Comparison of ENCODE assay signal across 25 cellular contexts in genomic region chr9:133107961-133108793, GRCh38. TPM values are rescaled to one million over a fixed set of nuclear protein-coding genes. Genes with fewer than 3 reads are reported as not detected.
DNase-seq lines count a peak whose midpoint lies in the region; ATAC-seq, FAIRE-seq and TF ChIP-seq lines count a peak whose summit lies in the region.
"Had no signal": no experiment of that assay in that cellular context is flagged by ENCODE, and none has a peak within 500 bp of the region (broad histone marks: within the 10 kb centered on the region; RNA-seq: fewer than 3 reads in every experiment).

No MANE protein-coding gene starts in this region.

- H3K9me3 Mint-ChIP-seq in activated T-cell treated with anti-CD3 and anti-CD28 coated beads, Interleukin-2, amount 50 U/mL, for 24 hours, result no peaks in the 10 kb centered on the region
- H3K9me3 Mint-ChIP-seq in activated T-cell treated with anti-CD3 and anti-CD28 coated beads, Interleukin-2, amount 50 U/mL, for 72 hours, result no peaks in the 10 kb centered on the region
- H3K9me3 Mint-ChIP-seq in activated CD8-positive, alpha-beta memory T cell treated with anti-CD3 and anti-CD28 coated beads, Interleukin-2, amount 10 ng/mL, durations not matched to agents 7 days and 5 days (ENCODE audit: low read depth), result no peaks in the 10 kb centered on the region
- H3K9me3 Mint-ChIP-seq: activated CD4-positive, alpha-beta memory T cell treated with anti-CD3 and anti-CD28 coated beads, Interleukin-2, amount 10 ng/mL, durations not matched to agents 7 days and 5 days; activated naive CD8-positive, alpha-beta T cell treated with anti-CD3 and anti-CD28 coated beads, Interleukin-2, amount 50 U/mL, for 24 hours; activated T-helper 1 cell treated with anti-CD3 and anti-CD28 coated beads, Interleukin-12 subunit alpha, Interleukin-12 subunit beta, Interleukin-2, Interleukin-4 antibody, amounts not matched to agents 30 ng/mL and 10 ng/mL and 1 ng/mL, durations not matched to agents 14 hours and 24 hours and 36 hours; stimulated activated naive CD8-positive, alpha-beta T cell treated with anti-CD3 and anti-CD28 coated beads, Interleukin-15, amount 100 ng/mL, for 72 hours had no signal

- H3K4me1 Mint-ChIP-seq in activated T-cell treated with anti-CD3 and anti-CD28 coated beads, Interleukin-2, amount 50 U/mL, for 24 hours (ENCODE audit: low read depth), result peaks cover 13% of the 10 kb centered on the region
- H3K4me1 Mint-ChIP-seq in activated T-cell treated with anti-CD3 and anti-CD28 coated beads, Interleukin-2, amount 50 U/mL, for 72 hours (ENCODE audit: low read depth), result peaks cover 10% of the 10 kb centered on the region
- peaks cover 18% of the 10 kb centered on the region for H3K4me1 Mint-ChIP-seq in T-helper 17 cell
- peaks cover 10% of the 10 kb centered on the region for H3K4me1 Mint-ChIP-seq in activated CD8-positive, alpha-beta memory T cell treated with anti-CD3 and anti-CD28 coated beads, Interleukin-2, amount 10 ng/mL, durations not matched to agents 7 days and 5 days

- intact Hi-C loops in kidney (cut with DNase I), result no loop called here
- intact Hi-C loops in spleen (cut with DNase I; ENCODE audit: low total_unique reads), result no loop called here

- TF ChIP-seq CTCF in kidney (IDR thresholded peaks at IDR 0.05; ENCODE audit: borderline replicate concordance, extremely low read depth, insufficient read depth) (no peak), spleen (IDR thresholded peaks at IDR 0.05 in 8 of 11, conservative IDR thresholded peaks at IDR 0.05 in 3 of 11) (no peak)

- H3K4me3 Mint-ChIP-seq in activated T-cell treated with anti-CD3 and anti-CD28 coated beads, Interleukin-2, amount 50 U/mL, for 24 hours, result no peak overlapping the region
- H3K4me3 Mint-ChIP-seq in activated T-cell treated with anti-CD3 and anti-CD28 coated beads, Interleukin-2, amount 50 U/mL, for 72 hours, result no peak overlapping the region
- peak overlapping the region; percentile 56 for H3K4me3 Mint-ChIP-seq in T-helper 17 cell
- H3K4me3 Mint-ChIP-seq in activated CD8-positive, alpha-beta memory T cell treated with anti-CD3 and anti-CD28 coated beads, Interleukin-2, amount 10 ng/mL, durations not matched to agents 7 days and 5 days, result no peak overlapping the region
- H3K4me3 Mint-ChIP-seq: activated CD4-positive, alpha-beta memory T cell treated with anti-CD3 and anti-CD28 coated beads, Interleukin-2, amount 10 ng/mL, durations not matched to agents 7 days and 5 days; activated naive CD8-positive, alpha-beta T cell treated with anti-CD3 and anti-CD28 coated beads, Interleukin-2, amount 50 U/mL, for 24 hours; activated T-helper 1 cell treated with anti-CD3 and anti-CD28 coated beads, Interleukin-12 subunit alpha, Interleukin-12 subunit beta, Interleukin-2, Interleukin-4 antibody, amounts not matched to agents 30 ng/mL and 10 ng/mL and 1 ng/mL, durations not matched to agents 14 hours and 24 hours and 36 hours; stimulated activated naive CD8-positive, alpha-beta T cell treated with anti-CD3 and anti-CD28 coated beads, Interleukin-15, amount 100 ng/mL, for 72 hours had no signal

- no peak for DNase-seq in activated T-cell treated with anti-CD3 and anti-CD28 coated beads, Interleukin-2, amount 50 U/mL, for 24 hours
- no peak for DNase-seq in activated T-cell treated with anti-CD3 and anti-CD28 coated beads, Interleukin-2, amount 50 U/mL, for 72 hours
- DNase-seq in T-helper 17 cell (no peak), kidney (peak; percentile 68), spleen (peak; percentile 48)
- no peak for DNase-seq in activated CD8-positive, alpha-beta memory T cell treated with anti-CD3 and anti-CD28 coated beads, Interleukin-2, amount 10 ng/mL, durations not matched to agents 7 days and 5 days
- DNase-seq in activated CD4-positive, alpha-beta T cell treated with anti-CD3 and anti-CD28 coated beads, Interleukin-2, amount 50 U/mL, for 48 hours, result no peak
- DNase-seq: activated CD4-positive, alpha-beta memory T cell treated with anti-CD3 and anti-CD28 coated beads, Interleukin-2, amount 10 ng/mL, durations not matched to agents 7 days and 5 days; activated naive CD8-positive, alpha-beta T cell treated with anti-CD3 and anti-CD28 coated beads, Interleukin-2, amount 50 U/mL, for 24 hours; GOT3; Karpas-422; NCI-H1048; NCI-H526; SIG-M5; stimulated activated CD4-positive, alpha-beta T cell treated with anti-CD3 and anti-CD28 coated beads, Interleukin-2, amount 100 ng/mL, for 24 hours; stimulated activated naive CD8-positive, alpha-beta T cell treated with anti-CD3 and anti-CD28 coated beads, Interleukin-15, amount 100 ng/mL, for 72 hours; WERI-Rb-1 had no signal

- H3K4me1 ChIP-seq in kidney (ENCODE audit: control insufficient read depth in 1 of 2, insufficient read depth in 1 of 2, low read depth in 1 of 2, low read length in 2 of 2) (peaks cover 6 to 9% of the 10 kb centered on the region in 2 donors), spleen (peaks cover 10 to 34% (median 21%) of the 10 kb centered on the region in 6 donors)

- ATAC-seq in activated T-cell treated with anti-CD3 and anti-CD28 coated beads, Interleukin-2, amount 50 U/mL, for 72 hours (replicated peaks in 1 of 2), result no peak
- ATAC-seq in T-helper 17 cell (no peak), GM21526 (IDR thresholded peaks at IDR 0.05; ENCODE audit: low FRiP score, unreplicated experiment) (no peak)
- no peak for ATAC-seq in activated CD8-positive, alpha-beta memory T cell treated with anti-CD3 and anti-CD28 coated beads, Interleukin-2, amount 10 ng/mL, durations not matched to agents 7 days and 5 days
- ATAC-seq: activated naive CD8-positive, alpha-beta T cell treated with anti-CD3 and anti-CD28 coated beads, Interleukin-2, amount 50 U/mL, for 24 hours; esophagus mucosa; gastroesophageal sphincter; left lobe of liver; stimulated activated naive CD8-positive, alpha-beta T cell treated with anti-CD3 and anti-CD28 coated beads, Interleukin-15, amount 100 ng/mL, for 72 hours had no signal

- no peak for FAIRE-seq in kidney (lab: Jason Lieb, UNC)
- FAIRE-seq: urothelium cell line had no signal

- peaks cover 81% of the 10 kb centered on the region for H3K36me3 Mint-ChIP-seq in activated T-cell treated with anti-CD3 and anti-CD28 coated beads, Interleukin-2, amount 50 U/mL, for 24 hours (ENCODE audit: low read depth)
- peaks cover 4 to 12% of the 10 kb centered on the region in 2 donors for H3K36me3 Mint-ChIP-seq in activated T-cell treated with anti-CD3 and anti-CD28 coated beads, Interleukin-2, amount 50 U/mL, for 72 hours (ENCODE audit: insufficient read depth in 2 of 2)
- peaks cover 7% of the 10 kb centered on the region for H3K36me3 Mint-ChIP-seq in T-helper 17 cell (ENCODE audit: low read depth)
- peaks cover 24% of the 10 kb centered on the region for H3K36me3 Mint-ChIP-seq in activated CD8-positive, alpha-beta memory T cell treated with anti-CD3 and anti-CD28 coated beads, Interleukin-2, amount 10 ng/mL, durations not matched to agents 7 days and 5 days

- no peak for TF ChIP-seq POLR2A in spleen (IDR thresholded peaks at IDR 0.05)

- WGBS in spleen, 5 donors, result 91 to 98% (median 97%) methylated on average over 15 to 18 of the region's 18 CpGs

- H3K4me3 ChIP-seq in kidney (ENCODE audit: low read length in 2 of 2) (no peak overlapping the region), spleen (no peak overlapping the region)
- H3K4me3 ChIP-seq: breast epithelium, gastroesophageal sphincter had no signal

- H3K9me3 ChIP-seq in T-helper 17 cell (ENCODE audit: control insufficient read depth, low read length, poor library complexity, severe bottlenecking), result no peaks in the 10 kb centered on the region
- H3K9me3 ChIP-seq in kidney (ENCODE audit: control insufficient read depth in 1 of 2, low read length in 2 of 2), result no peaks in the 10 kb centered on the region
- no peaks in the 10 kb centered on the region for H3K9me3 ChIP-seq in spleen
- H3K9me3 ChIP-seq: BE2C, breast epithelium, gastroesophageal sphincter had no signal

- no peak overlapping the region for H3K9ac ChIP-seq in kidney (ENCODE audit: low read length in 2 of 2)

- H3K36me3 ChIP-seq in kidney (ENCODE audit: control insufficient read depth in 1 of 2, insufficient read depth in 2 of 2, low read length in 2 of 2) (peaks cover 15 to 30% of the 10 kb centered on the region in 2 donors), spleen (peaks cover 14 to 89% (median 78%) of the 10 kb centered on the region in 6 donors)

- CTCF ChIA-PET in activated CD8-positive, alpha-beta memory T cell treated with anti-CD3 and anti-CD28 coated beads, Interleukin-2, amount 10 ng/mL, durations not matched to agents 7 days and 5 days (lab: Charles Lee), result interaction anchor here (0.6 to 25.4 kb wide), 4 partner anchors 12 to 62 kb away, joined by 3 to 505 read pairs (median 4); no protein-coding TSS in a partner anchor

- H3K27me3 Mint-ChIP-seq in activated T-cell treated with anti-CD3 and anti-CD28 coated beads, Interleukin-2, amount 50 U/mL, for 24 hours, result no peaks in the 10 kb centered on the region
- H3K27me3 Mint-ChIP-seq in activated T-cell treated with anti-CD3 and anti-CD28 coated beads, Interleukin-2, amount 50 U/mL, for 72 hours (ENCODE audit: low read depth), result no peaks in the 10 kb centered on the region
- H3K27me3 Mint-ChIP-seq in T-helper 17 cell, result no peaks in the 10 kb centered on the region
- H3K27me3 Mint-ChIP-seq in activated CD8-positive, alpha-beta memory T cell treated with anti-CD3 and anti-CD28 coated beads, Interleukin-2, amount 10 ng/mL, durations not matched to agents 7 days and 5 days, result no peaks in the 10 kb centered on the region
- H3K27me3 Mint-ChIP-seq: activated CD4-positive, alpha-beta memory T cell treated with anti-CD3 and anti-CD28 coated beads, Interleukin-2, amount 10 ng/mL, durations not matched to agents 7 days and 5 days; activated naive CD8-positive, alpha-beta T cell treated with anti-CD3 and anti-CD28 coated beads, Interleukin-2, amount 50 U/mL, for 24 hours; stimulated activated naive CD8-positive, alpha-beta T cell treated with anti-CD3 and anti-CD28 coated beads, Interleukin-15, amount 100 ng/mL, for 72 hours had no signal

- H3K27me3 ChIP-seq in spleen (replicated peaks in 1 of 7), result no peaks in the 10 kb centered on the region
- H3K27me3 ChIP-seq: BE2C, breast epithelium, gastroesophageal sphincter had no signal

- peak overlapping the region; percentile 50 for H3K27ac Mint-ChIP-seq in activated T-cell treated with anti-CD3 and anti-CD28 coated beads, Interleukin-2, amount 50 U/mL, for 24 hours
- H3K27ac Mint-ChIP-seq in activated T-cell treated with anti-CD3 and anti-CD28 coated beads, Interleukin-2, amount 50 U/mL, for 72 hours, result no peak overlapping the region
- peak overlapping the region; percentile 93 for H3K27ac Mint-ChIP-seq in T-helper 17 cell
- no peak overlapping the region for H3K27ac Mint-ChIP-seq in activated CD8-positive, alpha-beta memory T cell treated with anti-CD3 and anti-CD28 coated beads, Interleukin-2, amount 10 ng/mL, durations not matched to agents 7 days and 5 days
- H3K27ac Mint-ChIP-seq: activated CD4-positive, alpha-beta memory T cell treated with anti-CD3 and anti-CD28 coated beads, Interleukin-2, amount 10 ng/mL, durations not matched to agents 7 days and 5 days; activated naive CD8-positive, alpha-beta T cell treated with anti-CD3 and anti-CD28 coated beads, Interleukin-2, amount 50 U/mL, for 24 hours; activated T-helper 1 cell treated with anti-CD3 and anti-CD28 coated beads, Interleukin-12 subunit alpha, Interleukin-12 subunit beta, Interleukin-2, Interleukin-4 antibody, amounts not matched to agents 30 ng/mL and 10 ng/mL and 1 ng/mL, durations not matched to agents 14 hours and 24 hours and 36 hours; stimulated activated naive CD8-positive, alpha-beta T cell treated with anti-CD3 and anti-CD28 coated beads, Interleukin-15, amount 100 ng/mL, for 72 hours had no signal

- no peak overlapping the region for H3K27ac ChIP-seq in kidney (ENCODE audit: low read depth in 2 of 2, low read length in 2 of 2)
- no peak overlapping the region for H3K27ac ChIP-seq in spleen
- H3K27ac ChIP-seq: breast epithelium, gastroesophageal sphincter, WERI-Rb-1 had no signal

RNA-seq across cellular contexts. Expression of gene RALGDS, which starts 12.9 kb away (rescaled TPM):
- 10 to 100 TPM; 50.7 to 78.2 TPM for total RNA-seq in activated T-cell treated with anti-CD3 and anti-CD28 coated beads, Interleukin-2, amount 50 U/mL, for 72 hours
- total RNA-seq in T-helper 17 cell, result 100 to 1,000 TPM; 150 to 236 TPM
- 43.3 TPM for total RNA-seq in kidney
- 13.0 TPM for polyA plus RNA-seq in kidney (ENCODE audit: insufficient read depth, low read depth, low replicate concordance)
- 10 to 100 TPM; 50.6 to 74.3 (median 60.3) TPM for total RNA-seq in spleen
- polyA plus RNA-seq in spleen, result 10 to 100 TPM; 21.3 to 40.1 (median 27.2) TPM
- total RNA-seq in activated CD8-positive, alpha-beta memory T cell treated with anti-CD3 and anti-CD28 coated beads, Interleukin-2, amount 10 ng/mL, durations not matched to agents 7 days and 5 days, result 100 to 1,000 TPM; 103 to 114 TPM

RNA-seq across cellular contexts. Expression of gene CEL, which starts 46.4 kb away (rescaled TPM):
- 1 to 10 TPM; 1.6 to 3.6 TPM for total RNA-seq in activated T-cell treated with anti-CD3 and anti-CD28 coated beads, Interleukin-2, amount 50 U/mL, for 72 hours
- total RNA-seq in T-helper 17 cell (under 1 TPM in 1 of 2 donors, not detected in 1; 0.42 TPM), kidney (1.0 TPM), spleen (1 to 10 TPM in 3 of 7 donors, under 1 TPM in 2, not detected in 2; 0.58 to 5.3 (median 1.9) TPM)
- polyA plus RNA-seq in kidney (ENCODE audit: insufficient read depth, low read depth, low replicate concordance) (16.7 TPM), spleen (under 1 TPM; 0.46 to 0.67 (median 0.55) TPM)
- 1 to 10 TPM; 1.7 to 1.9 TPM for total RNA-seq in activated CD8-positive, alpha-beta memory T cell treated with anti-CD3 and anti-CD28 coated beads, Interleukin-2, amount 10 ng/mL, durations not matched to agents 7 days and 5 days

RNA-seq across cellular contexts. Expression of gene GBGT1, which starts 55.5 kb away (rescaled TPM):
- 1 to 10 TPM in 1 of 2 donors, under 1 TPM in 1; 0.86 to 2.0 TPM for total RNA-seq in activated T-cell treated with anti-CD3 and anti-CD28 coated beads, Interleukin-2, amount 50 U/mL, for 72 hours
- total RNA-seq in T-helper 17 cell (1 to 10 TPM; 2.2 to 2.3 TPM), kidney (21.6 TPM), spleen (10 to 100 TPM; 16.8 to 52.8 (median 31.2) TPM)
- polyA plus RNA-seq in kidney (ENCODE audit: insufficient read depth, low read depth, low replicate concordance) (7.9 TPM), spleen (10 to 100 TPM in 2 of 3 donors, 1 to 10 TPM in 1; 9.2 to 14.1 (median 10.7) TPM)
- total RNA-seq in activated CD8-positive, alpha-beta memory T cell treated with anti-CD3 and anti-CD28 coated beads, Interleukin-2, amount 10 ng/mL, durations not matched to agents 7 days and 5 days, result 1 to 10 TPM; 3.9 to 5.7 TPM

Comparison
In these comparisons a context has a peak if more than half of its experiments do, and no peak if none do; other contexts are left out.
1. H3K27ac Mint-ChIP-seq: peak in activated T-cell treated with anti-CD3 and anti-CD28 coated beads, Interleukin-2, amount 50 U/mL, for 24 hours (single experiment) and T-helper 17 cell (single experiment); none in activated T-cell treated with anti-CD3 and anti-CD28 coated beads, Interleukin-2, amount 50 U/mL, for 72 hours (single experiment) and activated CD8-positive, alpha-beta memory T cell treated with anti-CD3 and anti-CD28 coated beads, Interleukin-2, amount 10 ng/mL, durations not matched to agents 7 days and 5 days (single experiment).
2. DNase-seq: peak in kidney (single experiment) and spleen (single experiment); none in activated T-cell treated with anti-CD3 and anti-CD28 coated beads, Interleukin-2, amount 50 U/mL, for 24 hours (single experiment), activated T-cell treated with anti-CD3 and anti-CD28 coated beads, Interleukin-2, amount 50 U/mL, for 72 hours (0 of 2), T-helper 17 cell (0 of 3), activated CD8-positive, alpha-beta memory T cell treated with anti-CD3 and anti-CD28 coated beads, Interleukin-2, amount 10 ng/mL, durations not matched to agents 7 days and 5 days (single experiment) and activated CD4-positive, alpha-beta T cell treated with anti-CD3 and anti-CD28 coated beads, Interleukin-2, amount 50 U/mL, for 48 hours (0 of 2).